ENCODE assay signal across 21 cellular contexts in genomic region chr1:46552357-46553237, GRCh38. TPM values are rescaled to one million over a fixed set of nuclear protein-coding genes. Genes with fewer than 3 reads are reported as not detected.
A peak's percentile ranks its signal among the peaks of the same experiment; 100 is the strongest.
DNase-seq lines count a peak whose midpoint lies in the region; ATAC-seq and TF ChIP-seq lines count a peak whose summit lies in the region.
"Had no signal": no experiment of that assay in that cellular context is flagged by ENCODE, and none has a peak within 500 bp of the region (broad histone marks: within the 10 kb centered on the region; RNA-seq: fewer than 3 reads in every experiment).

No MANE protein-coding gene starts in this region.

- peaks cover 28% of the 10 kb centered on the region for H3K4me1 Mint-ChIP-seq in glutamatergic neuron (ENCODE audit: low read depth, unreplicated experiment)

- no peaks in the 10 kb centered on the region for H3K9me3 ChIP-seq in gastroesophageal sphincter
- H3K9me3 ChIP-seq: Caco-2, MG63 had no signal

- peak overlapping the region; percentile 28 for H3K27ac Mint-ChIP-seq in glutamatergic neuron (ENCODE audit: unreplicated experiment)

- 93 to 100% methylated on average over 2 of the region's 10 CpGs for WGBS in gastroesophageal sphincter (ENCODE audit: low coverage in 1 of 2), 2 donors

- H3K27me3 ChIP-seq in gastroesophageal sphincter = peaks cover 19% of the 10 kb centered on the region
- H3K27me3 ChIP-seq: MG63 had no signal

- H3K36me3 ChIP-seq in gastroesophageal sphincter = peaks cover 0 to 2% of the 10 kb centered on the region in 2 donors
- H3K36me3 ChIP-seq: MG63 had no signal

- H3K27ac ChIP-seq in gastroesophageal sphincter = no peak overlapping the region

- peaks cover 7% of the 10 kb centered on the region for H3K9me3 Mint-ChIP-seq in glutamatergic neuron (ENCODE audit: unreplicated experiment)
- H3K9me3 Mint-ChIP-seq: CD4-positive, CD25-positive, alpha-beta regulatory T cell had no signal

- H3K4me1 ChIP-seq in gastroesophageal sphincter = peaks cover 0 to 10% (median 0%) of the 10 kb centered on the region in 3 donors
- H3K4me1 ChIP-seq: Caco-2 had no signal

- H3K36me3 Mint-ChIP-seq in glutamatergic neuron (ENCODE audit: unreplicated experiment) = no peaks in the 10 kb centered on the region
- H3K36me3 Mint-ChIP-seq: CD4-positive, CD25-positive, alpha-beta regulatory T cell had no signal

- no peak for TF ChIP-seq POLR2A in gastroesophageal sphincter (IDR thresholded peaks at IDR 0.05)

- H3K27me3 Mint-ChIP-seq in glutamatergic neuron (ENCODE audit: unreplicated experiment) = peaks cover 11% of the 10 kb centered on the region
- H3K27me3 Mint-ChIP-seq: CD4-positive, CD25-positive, alpha-beta regulatory T cell had no signal

- DNase-seq in COLO829 (ENCODE audit: low spot score) = peak; percentile 30
- peak; percentile 70 for DNase-seq in NCI-H69 (lab: John Stamatoyannopoulos, UW)
- no peak for DNase-seq in glutamatergic neuron
- DNase-seq in retina = peak; percentile 11
- DNase-seq in SKM-1 (lab: John Stamatoyannopoulos, UW; ENCODE audit: unreplicated experiment) = no peak
- DNase-seq: Caco-2; CD4-positive, CD25-positive, alpha-beta regulatory T cell; DMS 273 treated with DMSO at 0.1 percent for 48 hours; DMS79 treated with DMSO at 0.1 percent for 48 hours; Kasumi-1; MG63; NCI-H1092; NCI-H1436; NCI-H1930; NCI-H510A; NCI-H748 treated with DMSO at 0.1 percent for 48 hours had no signal

- no peak for TF ChIP-seq EP300 in gastroesophageal sphincter (IDR thresholded peaks at IDR 0.05)

- ATAC-seq in activated CD4-positive, CD25-positive, alpha-beta regulatory T cell treated with anti-CD3 and anti-CD28 coated beads, Interleukin-2, amount 50 U/mL, for 24 hours = no peak
- no peak for ATAC-seq in gastroesophageal sphincter
- ATAC-seq: GM12878, Panc1 had no signal

- H3K4me3 Mint-ChIP-seq in glutamatergic neuron (ENCODE audit: unreplicated experiment) = no peak overlapping the region
- H3K4me3 Mint-ChIP-seq: CD4-positive, CD25-positive, alpha-beta regulatory T cell had no signal

- H3K4me3 ChIP-seq in gastroesophageal sphincter = no peak overlapping the region
- H3K4me3 ChIP-seq: GM12878, MG63 had no signal

- TF ChIP-seq CTCF in glutamatergic neuron (IDR thresholded peaks at IDR 0.05; ENCODE audit: partially characterized antibody, unreplicated experiment) (no peak), gastroesophageal sphincter (IDR thresholded peaks at IDR 0.05) (no peak)

RNA-seq across cellular contexts. Expression of gene KNCN, which starts 1.1 kb away (rescaled TPM):
- total RNA-seq in glutamatergic neuron (ENCODE audit: unreplicated experiment) = not detected
- total RNA-seq in gastroesophageal sphincter = not detected
- total RNA-seq: Caco-2; CD4-positive, CD25-positive, alpha-beta regulatory T cell; GM12878; H4 had no signal

RNA-seq across cellular contexts. Expression of gene MKNK1, which starts 51.5 kb away (rescaled TPM):
- total RNA-seq in glutamatergic neuron (ENCODE audit: unreplicated experiment) = 58.4 TPM
- total RNA-seq in gastroesophageal sphincter = 10 to 100 TPM; 23.0 to 42.1 (median 34.5) TPM

Comparison
In these comparisons a context has a peak if more than half of its experiments do, and no peak if none do; other contexts are left out.
1. DNase-seq: peak in COLO829 (single experiment), NCI-H69 (single experiment) and retina (single experiment); none in glutamatergic neuron (single experiment) and SKM-1 (single experiment).